Comparison of ENCODE assay signal across 19 cellular contexts in genomic region chr22:20565761-20566160, GRCh38. TPM values are rescaled to one million over a fixed set of nuclear protein-coding genes. Genes with fewer than 3 reads are reported as not detected.
DNase-seq lines count a peak whose midpoint lies in the region; ATAC-seq and TF ChIP-seq lines count a peak whose summit lies in the region.
"Had no signal": no experiment of that assay in that cellular context is flagged by ENCODE, and none has a peak within 500 bp of the region (broad histone marks: within the 10 kb centered on the region; RNA-seq: fewer than 3 reads in every experiment).

No MANE protein-coding gene starts in this region.

- intact Hi-C loops in CD4-positive, alpha-beta memory T cell (cut with micrococcal nuclease) = loop anchor here (2.0 to 5.0 kb wide), 3 partner anchors 23 to 148 kb away; no protein-coding TSS in a partner anchor

- H2AFZ ChIP-seq in osteoblast (ENCODE audit: low read length) = no peak overlapping the region

- no peak for ATAC-seq in HG03520 (IDR thresholded peaks at IDR 0.05; ENCODE audit: unreplicated experiment)
- ATAC-seq: activated CD4-positive, alpha-beta T cell treated with anti-CD3 and anti-CD28 coated beads for 36 hours; left cardiac atrium had no signal

- peaks cover 65% of the 10 kb centered on the region for H3K36me3 Mint-ChIP-seq in T-helper 1 cell treated with Interleukin-12 subunit alpha and Interleukin-12 subunit beta and Interleukin-4 antibody, amounts not matched to agents 30 μg/mL and 1 μg/mL, for 36 hours (ENCODE audit: low read depth)
- H3K36me3 Mint-ChIP-seq in CD4-positive, alpha-beta memory T cell = peaks cover 45 to 65% of the 10 kb centered on the region in 2 donors
- peaks cover 21% of the 10 kb centered on the region for H3K36me3 Mint-ChIP-seq in chondrocyte (ENCODE audit: low read depth)

- peaks cover 42% of the 10 kb centered on the region for H3K79me2 ChIP-seq in osteoblast (ENCODE audit: insufficient read depth, low read length)

- POLR2A ChIA-PET in CD4-positive, alpha-beta memory T cell (lab: Charles Lee; ENCODE audit: partially characterized antibody) = interaction anchor here (0.9 to 13.9 kb wide), 13 partner anchors 9 to 137 kb away, joined by 3 to 650 read pairs (median 12); partner anchors contain the start of gene MED15

- no peak overlapping the region for H3K4me2 ChIP-seq in osteoblast (ENCODE audit: insufficient read depth, low read length)

- H3K27me3 ChIP-seq in CD4-positive, alpha-beta memory T cell (ENCODE audit: insufficient read depth, low read length) = no peaks in the 10 kb centered on the region
- H3K27me3 ChIP-seq in osteoblast (ENCODE audit: insufficient read depth, low read length) = no peaks in the 10 kb centered on the region
- no peaks in the 10 kb centered on the region for H3K27me3 ChIP-seq in Peyer's patch
- H3K27me3 ChIP-seq: ascending aorta, colonic mucosa, ovary had no signal

- TF ChIP-seq CTCF in chondrocyte (IDR thresholded peaks at IDR 0.05) (no peak), osteoblast (IDR thresholded peaks at IDR 0.05; ENCODE audit: extremely low read depth, low read depth, low read length) (no peak), Peyer's patch (IDR thresholded peaks at IDR 0.05) (no peak)

- peak overlapping the region; percentile 29 for H3K27ac ChIP-seq in CD4-positive, alpha-beta memory T cell (ENCODE audit: low read depth, low read length)
- H3K27ac ChIP-seq in osteoblast (ENCODE audit: low read depth, low read length) (peak overlapping the region; percentile 37), Peyer's patch (peak overlapping the region in 1 of 4 donors; percentile 60)
- H3K27ac ChIP-seq: 22Rv1, ascending aorta, colonic mucosa, ovary had no signal

- H3K27ac Mint-ChIP-seq in T-helper 1 cell treated with Interleukin-12 subunit alpha and Interleukin-12 subunit beta and Interleukin-4 antibody, amounts not matched to agents 30 μg/mL and 1 μg/mL, for 36 hours = peak overlapping the region; percentile 59
- peak overlapping the region; percentile 85 to 99 (median 99) for H3K27ac Mint-ChIP-seq in CD4-positive, alpha-beta memory T cell
- peak overlapping the region; percentile 61 for H3K27ac Mint-ChIP-seq in chondrocyte (ENCODE audit: unreplicated experiment)

- H3K27me3 Mint-ChIP-seq in T-helper 1 cell treated with Interleukin-12 subunit alpha and Interleukin-12 subunit beta and Interleukin-4 antibody, amounts not matched to agents 30 μg/mL and 1 μg/mL, for 36 hours (ENCODE audit: low read depth) = no peaks in the 10 kb centered on the region
- H3K27me3 Mint-ChIP-seq in CD4-positive, alpha-beta memory T cell = no peaks in the 10 kb centered on the region
- H3K27me3 Mint-ChIP-seq in chondrocyte (ENCODE audit: low read depth) = no peaks in the 10 kb centered on the region
- H3K27me3 Mint-ChIP-seq: activated CD4-positive, alpha-beta T cell treated with anti-CD3 and anti-CD28 coated beads for 36 hours had no signal

- peaks cover 91% of the 10 kb centered on the region for H3K4me1 ChIP-seq in CD4-positive, alpha-beta memory T cell (ENCODE audit: insufficient read depth, low read length)
- H3K4me1 ChIP-seq in osteoblast (ENCODE audit: insufficient read depth, low read length) (peaks cover 43% of the 10 kb centered on the region), Peyer's patch (peaks cover 0 to 25% (median 16%) of the 10 kb centered on the region in 4 donors)

- no peaks in the 10 kb centered on the region for H3K9me3 ChIP-seq in CD4-positive, alpha-beta memory T cell (ENCODE audit: control insufficient read depth in 1 of 2, low read length in 2 of 2)
- H3K9me3 ChIP-seq in osteoblast (ENCODE audit: low read depth, low read length) (no peaks in the 10 kb centered on the region), Peyer's patch (no peaks in the 10 kb centered on the region)
- H3K9me3 ChIP-seq: ascending aorta, colonic mucosa, ovary had no signal

- peaks cover 63% of the 10 kb centered on the region for H3K4me1 Mint-ChIP-seq in T-helper 1 cell treated with Interleukin-12 subunit alpha and Interleukin-12 subunit beta and Interleukin-4 antibody, amounts not matched to agents 30 μg/mL and 1 μg/mL, for 36 hours (ENCODE audit: low read depth)
- H3K4me1 Mint-ChIP-seq in CD4-positive, alpha-beta memory T cell = peaks cover 59 to 94% (median 79%) of the 10 kb centered on the region in 4 donors
- H3K4me1 Mint-ChIP-seq in chondrocyte (ENCODE audit: low read depth) = peaks cover 66% of the 10 kb centered on the region

- peaks cover 38% of the 10 kb centered on the region for H3K36me3 ChIP-seq in CD4-positive, alpha-beta memory T cell (ENCODE audit: insufficient read depth, low read length)
- H3K36me3 ChIP-seq in osteoblast (ENCODE audit: insufficient read depth, low read length) (peaks cover 67% of the 10 kb centered on the region), Peyer's patch (peaks cover 0 to 67% (median 0%) of the 10 kb centered on the region in 3 donors)
- H3K36me3 ChIP-seq: ovary had no signal

- H3K9me3 Mint-ChIP-seq in T-helper 1 cell treated with Interleukin-12 subunit alpha and Interleukin-12 subunit beta and Interleukin-4 antibody, amounts not matched to agents 30 μg/mL and 1 μg/mL, for 36 hours = no peaks in the 10 kb centered on the region
- H3K9me3 Mint-ChIP-seq in CD4-positive, alpha-beta memory T cell = no peaks in the 10 kb centered on the region
- H3K9me3 Mint-ChIP-seq in chondrocyte (ENCODE audit: low read depth) = no peaks in the 10 kb centered on the region
- H3K9me3 Mint-ChIP-seq: activated T-cell treated with anti-CD3 and anti-CD28 coated beads, Interleukin-2, amount 50 U/mL, for 4 hours had no signal

- no peak overlapping the region for H3K4me3 Mint-ChIP-seq in T-helper 1 cell treated with Interleukin-12 subunit alpha and Interleukin-12 subunit beta and Interleukin-4 antibody, amounts not matched to agents 30 μg/mL and 1 μg/mL, for 36 hours
- peak overlapping the region; percentile 81 to 95 (median 86) for H3K4me3 Mint-ChIP-seq in CD4-positive, alpha-beta memory T cell
- H3K4me3 Mint-ChIP-seq in chondrocyte (ENCODE audit: unreplicated experiment) = no peak overlapping the region
- H3K4me3 Mint-ChIP-seq: activated CD4-positive, alpha-beta T cell treated with anti-CD3 and anti-CD28 coated beads for 36 hours had no signal

- DNase-seq in T-helper 1 cell (no peak), chondrocyte (ENCODE audit: low spot score) (peak; percentile 59), osteoblast (ENCODE audit: insufficient read length, low spot score, missing footprints) (no peak), SIG-M5 treated with dmso at 0.1 percent for 504 hours (lab: John Stamatoyannopoulos, UW; ENCODE audit: unreplicated experiment) (no peak), Peyer's patch (no peak)
- DNase-seq in CD4-positive, alpha-beta memory T cell = no peak
- DNase-seq: activated T-cell treated with anti-CD3 and anti-CD28 coated beads, Interleukin-2, amount 50 U/mL, for 4 hours; colonic mucosa; NCI-H187 treated with DMSO at 0.1 percent for 48 hours; SIG-M5; stimulated activated CD4-positive, alpha-beta T cell treated with anti-CD3 and anti-CD28 coated beads, Interleukin-4, amount 100 ng/mL, for 4 hours; stimulated activated CD8-positive, alpha-beta memory T cell treated with anti-CD3 and anti-CD28 coated beads, Interleukin-4, amount 100 ng/mL, for 48 hours had no signal

- CTCF ChIA-PET in CD4-positive, alpha-beta memory T cell (lab: Charles Lee; ENCODE audit: partially characterized antibody) = interaction anchor here (1.2 to 14.7 kb wide), 12 partner anchors 13 to 175 kb away, joined by 3 to 374 read pairs (median 6); partner anchors contain the start of gene MED15

- no peak for TF ChIP-seq POLR2A in Peyer's patch (IDR thresholded peaks at IDR 0.05)

- H3K4me3 ChIP-seq in CD4-positive, alpha-beta memory T cell (ENCODE audit: low read length in 2 of 2) = peak overlapping the region in 1 of 2 donors; percentile 0
- H3K4me3 ChIP-seq in osteoblast (ENCODE audit: insufficient read depth, low read length) (no peak overlapping the region), Peyer's patch (no peak overlapping the region)
- H3K4me3 ChIP-seq: ascending aorta, colonic mucosa, ovary had no signal

- H4K20me1 ChIP-seq in osteoblast (ENCODE audit: insufficient read depth, low read length) = peaks cover 54% of the 10 kb centered on the region

RNA-seq across cellular contexts. Expression of gene MED15, which starts 58.4 kb away (rescaled TPM):
- total RNA-seq in CD4-positive, alpha-beta memory T cell = 100 to 1,000 TPM; 225 to 237 TPM
- 10 to 100 TPM; 15.6 to 86.8 TPM for polyA plus RNA-seq in CD4-positive, alpha-beta memory T cell
- 105 to 111 TPM (median 110 TPM) in 3 replicates for total RNA-seq in chondrocyte
- 36.9 and 49.8 TPM in 2 replicates for total RNA-seq in osteoblast
- 100 to 1,000 TPM; 115 to 215 (median 161) TPM for total RNA-seq in Peyer's patch

Comparison
In these comparisons a context has a peak if more than half of its experiments do, and no peak if none do; other contexts are left out.
1. H3K4me3 Mint-ChIP-seq: peak in CD4-positive, alpha-beta memory T cell (8 of 8); none in T-helper 1 cell treated with Interleukin-12 subunit alpha and Interleukin-12 subunit beta and Interleukin-4 antibody, amounts not matched to agents 30 μg/mL and 1 μg/mL, for 36 hours (single experiment) and chondrocyte (single experiment).
2. Peak in every context shown above with its lines, with median percentiles within 50 percentile points of each other: H3K27ac Mint-ChIP-seq.